Comparison of ENCODE assay signal across 8 cellular contexts in genomic region chr5:138542120-138542955, GRCh38. TPM values are rescaled to one million over a fixed set of nuclear protein-coding genes. Genes with fewer than 3 reads are reported as not detected.
DNase-seq lines count a peak whose midpoint lies in the region; ATAC-seq and TF ChIP-seq lines count a peak whose summit lies in the region.

No MANE protein-coding gene starts in this region.

- H4K20me1 ChIP-seq in hepatocyte (ENCODE audit: insufficient read depth, poor library complexity, severe bottlenecking): peaks cover 45% of the 10 kb centered on the region

- H3K4me2 ChIP-seq in hepatocyte: peak overlapping the region; percentile 77

- DNase-seq in D341Med (ENCODE audit: low spot score): peak; percentile 27
- peak; percentile 16 for DNase-seq in activated T-helper 9 cell treated with anti-CD3 and anti-CD28 coated beads, Interleukin-2, amount 50 U/mL, for 16 hours (ENCODE audit: low read depth)
- DNase-seq in hepatocyte (ENCODE audit: low spot score): peak; percentile 17
- DNase-seq in spleen: no peak
- DNase-seq in middle frontal gyrus (ENCODE audit: extremely low spot score, low spot score): no peak

- H3K9me3 ChIP-seq in hepatocyte (ENCODE audit: low read depth) (no peaks in the 10 kb centered on the region), spleen (no peaks in the 10 kb centered on the region)

- H3K27me3 ChIP-seq in hepatocyte (no peaks in the 10 kb centered on the region), spleen (replicated peaks in 1 of 7) (no peaks in the 10 kb centered on the region)

- H3K36me3 ChIP-seq in hepatocyte (replicated peaks; ENCODE audit: insufficient read depth, low read depth): no peaks in the 10 kb centered on the region
- peaks cover 0 to 12% (median 0%) of the 10 kb centered on the region in 6 donors for H3K36me3 ChIP-seq in spleen

- H3K4me3 ChIP-seq in hepatocyte (peak overlapping the region; percentile 53), spleen (peak overlapping the region; percentile 80 to 96 (median 86))

- intact Hi-C loops in spleen (cut with DNase I; ENCODE audit: low total_unique reads): no loop called here

- ATAC-seq in HG03457 (IDR thresholded peaks at IDR 0.05; ENCODE audit: unreplicated experiment) (peak; percentile 2), HG03175 (IDR thresholded peaks at IDR 0.05; ENCODE audit: unreplicated experiment) (no peak), HG02610 (IDR thresholded peaks at IDR 0.05; ENCODE audit: unreplicated experiment) (no peak)

- no peaks in the 10 kb centered on the region for H3K9me2 ChIP-seq in hepatocyte (replicated peaks; ENCODE audit: insufficient read depth)

- TF ChIP-seq POLR2A in spleen (IDR thresholded peaks at IDR 0.05): no peak

- H2AFZ ChIP-seq in hepatocyte: no peak overlapping the region

- peak overlapping the region; percentile 97 for H3K27ac ChIP-seq in hepatocyte
- H3K27ac ChIP-seq in spleen: peak overlapping the region; percentile 95 to 100 (median 99)

- peaks cover 92% of the 10 kb centered on the region for H3K79me2 ChIP-seq in hepatocyte

- WGBS in hepatocyte (ENCODE audit: low lambda C conversion rate, missing lambda C conversion rate): 2% methylated on average over 37 of the region's 48 CpGs
- 0 to 1% (median 1%) methylated on average over 21 to 48 of the region's 48 CpGs for WGBS in spleen, 5 donors

- no peak for TF ChIP-seq CTCF in hepatocyte (IDR thresholded peaks at IDR 0.05; ENCODE audit: poor library complexity)
- TF ChIP-seq CTCF in spleen (IDR thresholded peaks at IDR 0.05 in 8 of 11, conservative IDR thresholded peaks at IDR 0.05 in 3 of 11): peak in 1 of 11 experiments; percentile 7

- H3K4me1 ChIP-seq in hepatocyte (ENCODE audit: insufficient read depth) (peaks cover 36% of the 10 kb centered on the region), spleen (peaks cover 50 to 88% (median 73%) of the 10 kb centered on the region in 6 donors)

RNA-seq across cellular contexts. Expression of gene ETF1, which starts 0.7 kb away (rescaled TPM):
- 90.5 and 93.3 TPM in 2 replicates for total RNA-seq in hepatocyte
- 35.3 and 42.6 TPM in 2 replicates for polyA plus RNA-seq in hepatocyte
- 10 to 100 TPM; 42.7 to 78.8 (median 56.1) TPM for total RNA-seq in spleen
- polyA plus RNA-seq in spleen: 10 to 100 TPM; 21.3 to 35.4 (median 23.3) TPM

RNA-seq across cellular contexts. Expression of gene HSPA9, which starts 32.9 kb away (rescaled TPM):
- total RNA-seq in hepatocyte: 383 and 429 TPM in 2 replicates
- 211 and 212 TPM in 2 replicates for polyA plus RNA-seq in hepatocyte
- 100 to 1,000 TPM; 108 to 187 (median 158) TPM for total RNA-seq in spleen
- polyA plus RNA-seq in spleen: 10 to 100 TPM; 50.4 to 77.7 (median 62.2) TPM

Comparison
In these comparisons a context has a peak if more than half of its experiments do, and no peak if none do; other contexts are left out.
1. DNase-seq: peak in D341Med (single experiment), activated T-helper 9 cell treated with anti-CD3 and anti-CD28 coated beads, Interleukin-2, amount 50 U/mL, for 16 hours (single experiment) and hepatocyte (single experiment); none in spleen (single experiment) and middle frontal gyrus (single experiment).